Comparison of ENCODE assay signal across 8 cellular contexts in the genomic region with DNA sequence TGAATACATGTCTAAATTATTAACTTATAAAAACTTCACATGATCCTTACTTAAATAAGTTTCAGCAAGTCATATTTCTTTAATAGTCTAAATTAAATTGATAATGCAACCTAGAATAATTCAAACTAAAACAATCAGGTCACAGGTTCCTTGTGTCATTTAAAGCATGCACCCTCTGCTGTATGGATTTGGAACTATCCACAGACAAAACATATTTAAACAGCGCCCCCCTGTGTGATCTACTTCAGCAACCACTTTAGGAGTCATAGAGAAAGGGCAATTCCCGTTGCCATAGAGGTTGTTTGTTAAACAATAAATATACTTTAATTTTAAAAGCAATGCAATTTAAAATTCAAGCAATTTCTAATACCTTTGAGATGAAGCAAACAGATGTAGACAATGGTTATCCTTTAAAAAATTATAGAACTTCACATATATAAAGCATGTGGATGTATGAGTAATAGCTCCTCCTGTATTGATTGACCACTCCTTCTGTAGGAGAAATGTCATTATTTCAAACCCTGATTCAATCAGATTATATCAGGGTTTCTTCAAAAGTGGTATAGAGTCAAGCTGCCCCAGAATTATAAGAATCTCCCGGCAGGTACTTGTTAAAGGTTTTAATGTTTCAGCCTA. TPM values are rescaled to one million over a fixed set of nuclear protein-coding genes. Genes with fewer than 3 reads are reported as not detected.
DNase-seq lines count a peak whose midpoint lies in the region; ATAC-seq, FAIRE-seq and TF ChIP-seq lines count a peak whose summit lies in the region.

No MANE protein-coding gene starts in this region.

- H3K27ac ChIP-seq in GM23248 (no peak overlapping the region), IMR-90 (ENCODE audit: insufficient read depth, low read length) (no peak overlapping the region), H1 (ENCODE audit: low read depth, low read length) (no peak overlapping the region)

- H3K36me3 Mint-ChIP-seq in mesothelial cell of epicardium = no peaks in the 10 kb centered on the region

- no peaks in the 10 kb centered on the region for H3K4me1 ChIP-seq in GM23248 (ENCODE audit: insufficient read depth)
- H3K4me1 ChIP-seq in IMR-90 (ENCODE audit: control insufficient read depth, insufficient read depth, low read length) = no peaks in the 10 kb centered on the region
- no peaks in the 10 kb centered on the region for H3K4me1 ChIP-seq in H1 (replicated peaks in 1 of 4; ENCODE audit: control insufficient read depth in 3 of 4, insufficient read depth in 4 of 4, low read length in 3 of 4)

- H2BK20ac ChIP-seq in IMR-90 (ENCODE audit: low read depth, low read length) = no peak overlapping the region
- no peak overlapping the region for H2BK20ac ChIP-seq in H1 (ENCODE audit: low read length)

- no peak overlapping the region for H4K8ac ChIP-seq in IMR-90 (ENCODE audit: low read depth in 2 of 2, low read length in 2 of 2)
- no peak overlapping the region for H4K8ac ChIP-seq in H1 (ENCODE audit: extremely low read depth, insufficient read depth, low read length)

- no peak overlapping the region for H2BK12ac ChIP-seq in H1 (ENCODE audit: low read depth, low read length)

- 35 to 43% methylated on average over 3 of the region's 3 CpGs for WGBS in GM23248 (ENCODE audit: low coverage in 1 of 2, low lambda C conversion rate in 2 of 2, missing lambda C conversion rate in 2 of 2), 2 experiments
- WGBS in IMR-90 (ENCODE audit: extremely low coverage in 2 of 2, insufficient read length in 1 of 2), 2 experiments = no CpG with 5 or more reads among the region's 3 CpGs
- WGBS in H1 (ENCODE audit: extremely low coverage in 1 of 2, insufficient coverage in 1 of 2, insufficient read length in 1 of 2, insufficient replicate concordance in 2 of 2, low coverage in 1 of 2, low lambda C conversion rate in 2 of 2, missing lambda C conversion rate in 1 of 2), 2 experiments = 39% methylated on average over 3 of the region's 3 CpGs; no CpG with 5 or more reads in 1 of the 2 experiments

- H3K23ac ChIP-seq in IMR-90 (ENCODE audit: low read depth, low read length) (no peak overlapping the region), H1 (ENCODE audit: insufficient read length) (no peak overlapping the region)

- H2AK9ac ChIP-seq in IMR-90 (replicated peaks; ENCODE audit: low read depth, low read length, poor library complexity) = no peak overlapping the region

- H3K23me2 ChIP-seq in H1 (ENCODE audit: low read depth, low read length) = no peaks in the 10 kb centered on the region

- peak; percentile 61 for TF ChIP-seq CTCF in GM12865 (IDR thresholded peaks at IDR 0.05; ENCODE audit: insufficient read depth, low read depth, low read length, missing control alignments)
- peak; percentile 76 for TF ChIP-seq CTCF in IMR-90 (conservative IDR thresholded peaks at IDR 0.05; ENCODE audit: low read depth, low read length)
- peak in 2 of 3 experiments; percentile 79 to 99; a peak in 3 of 4 replicates for TF ChIP-seq CTCF in H1 (IDR thresholded peaks at IDR 0.05; ENCODE audit: control extremely low read depth in 1 of 3, insufficient read depth in 1 of 3, low read depth in 1 of 3, low read length in 3 of 3)
- TF ChIP-seq CTCF in mesothelial cell of epicardium (IDR thresholded peaks at IDR 0.05; ENCODE audit: unreplicated experiment) = peak; percentile 58

- no peak overlapping the region for H3K9ac ChIP-seq in GM23248
- no peak overlapping the region for H3K9ac ChIP-seq in IMR-90 (ENCODE audit: low read depth, low read length)
- no peak overlapping the region for H3K9ac ChIP-seq in H1 (replicated peaks in 1 of 4; ENCODE audit: extremely low read depth in 1 of 4, low read depth in 3 of 4, low read length in 3 of 4)

- H3K4me3 ChIP-seq in GM12865 (ENCODE audit: low read depth, low read length) (no peak overlapping the region), GM23248 (no peak overlapping the region), IMR-90 (ENCODE audit: insufficient read depth, low read depth, low read length) (no peak overlapping the region), H1 (ENCODE audit: extremely low read depth in 1 of 4, insufficient read depth in 2 of 4, low read depth in 3 of 4, low read length in 4 of 4) (no peak overlapping the region)

- ATAC-seq in IMR-90 (ENCODE audit: low read depth) = peak; percentile 48

- POLR2A ChIA-PET in IMR-90 (lab: Charles Lee; ENCODE audit: unreplicated experiment) = no interaction called here
- POLR2A ChIA-PET in H1 (lab: Charles Lee; ENCODE audit: partially characterized antibody) = no interaction called here

- H3K4me2 ChIP-seq in GM23248 (ENCODE audit: unreplicated experiment) (no peak overlapping the region), IMR-90 (ENCODE audit: low read depth, low read length) (no peak overlapping the region), H1 (ENCODE audit: insufficient read depth in 1 of 2, low read depth in 2 of 2, low read length in 2 of 2) (no peak overlapping the region)

- TF ChIP-seq EP300 in H1 (IDR thresholded peaks at IDR 0.05; ENCODE audit: borderline replicate concordance in 1 of 2, low read depth in 2 of 2, low read length in 2 of 2) = no peak

- no peaks in the 10 kb centered on the region for H3K9me2 ChIP-seq in GM23248 (ENCODE audit: insufficient read depth)

- H3K4me3 Mint-ChIP-seq in mesothelial cell of epicardium = no peak overlapping the region

- no TSS peak for BruUV-seq in IMR-90 (replicated peaks; lab: Mats Ljungman, UMichigan)

- no peak overlapping the region for H2BK15ac ChIP-seq in IMR-90 (ENCODE audit: low read depth, low read length)
- no peak overlapping the region for H2BK15ac ChIP-seq in H1 (ENCODE audit: low read length)

- no peaks in the 10 kb centered on the region for H3K4me1 Mint-ChIP-seq in mesothelial cell of epicardium

- H2BK5ac ChIP-seq in IMR-90 (ENCODE audit: low read depth, low read length, poor library complexity, severe bottlenecking) = no peak overlapping the region
- no peak overlapping the region for H2BK5ac ChIP-seq in H1 (ENCODE audit: low read depth, low read length)

- H3K79me2 ChIP-seq in GM23248 (ENCODE audit: insufficient read depth) (no peaks in the 10 kb centered on the region), H1 (ENCODE audit: control insufficient read depth in 1 of 2, insufficient read depth in 2 of 2, low read length in 2 of 2) (no peaks in the 10 kb centered on the region)

- in situ Hi-C loops in GM23248 (cut with MboI) = no loop called here
- in situ Hi-C loops in IMR-90 (cut with MboI; ENCODE audit: low sequenced_read_pairs) = no loop called here

- H4K5ac ChIP-seq in IMR-90 (ENCODE audit: low read depth, low read length) = no peak overlapping the region
- H4K5ac ChIP-seq in H1 (ENCODE audit: insufficient read length, low read depth, low read length) = no peak overlapping the region

- H3K9me1 ChIP-seq in IMR-90 (ENCODE audit: insufficient read depth, low read length) = no peaks in the 10 kb centered on the region

- H2BK120ac ChIP-seq in IMR-90 (ENCODE audit: low read depth, low read length) (no peak overlapping the region), H1 (replicated peaks; ENCODE audit: low read depth, low read length) (no peak overlapping the region)

- intact Hi-C loops in IMR-90 (cut with micrococcal nuclease) = no loop called here

- H3K14ac ChIP-seq in IMR-90 (replicated peaks; ENCODE audit: low read depth, low read length) (no peak overlapping the region), H1 (ENCODE audit: insufficient read length) (no peak overlapping the region)

- no peak overlapping the region for H3K27ac Mint-ChIP-seq in mesothelial cell of epicardium

- CTCF ChIA-PET in IMR-90 (lab: Yijun Ruan, JAX) (no interaction called here), H1 (lab: Charles Lee; ENCODE audit: partially characterized antibody) (interaction anchor here (0.7 to 2.9 kb wide), 17 partner anchors 8 to 121 kb away, joined by 3 to 36 read pairs (median 4); partner anchors contain the start of gene GRB14)

- no peaks in the 10 kb centered on the region for H3F3A ChIP-seq in GM23248 (ENCODE audit: insufficient read depth)

- no peaks in the 10 kb centered on the region for H3K79me1 ChIP-seq in IMR-90 (ENCODE audit: low read depth in 1 of 2, low read length in 2 of 2)
- H3K79me1 ChIP-seq in H1 (ENCODE audit: low read depth, low read length) = no peaks in the 10 kb centered on the region; the same call in 1 of the 2 replicates

- H3K56ac ChIP-seq in IMR-90 (ENCODE audit: extremely low read depth, insufficient read depth, low read length) = no peak overlapping the region
- no peak overlapping the region for H3K56ac ChIP-seq in H1 (replicated peaks; ENCODE audit: insufficient read length, low read depth, low read length)

- H3K4ac ChIP-seq in IMR-90 (ENCODE audit: low read depth, low read length) (no peak overlapping the region), H1 (replicated peaks; ENCODE audit: insufficient read length, low read depth, low read length) (no peak overlapping the region)

- H4K20me1 ChIP-seq in GM23248 (ENCODE audit: insufficient read depth) (no peaks in the 10 kb centered on the region), IMR-90 (ENCODE audit: insufficient read depth, low read length) (no peaks in the 10 kb centered on the region), H1 (replicated peaks in 1 of 2; ENCODE audit: control insufficient read depth in 1 of 2, insufficient read depth in 2 of 2, low read length in 2 of 2) (no peaks in the 10 kb centered on the region)

- H3K9me3 Mint-ChIP-seq in mesothelial cell of epicardium = no peaks in the 10 kb centered on the region

- no peak for TF ChIP-seq POLR2A in IMR-90 (IDR thresholded peaks at IDR 0.05; ENCODE audit: low read depth, low read length)
- TF ChIP-seq POLR2A in H1 (IDR thresholded peaks at IDR 0.05; ENCODE audit: control extremely low read depth in 1 of 2, low read depth in 2 of 2, low read length in 2 of 2) = no peak

- DNase-seq in GM12865 (ENCODE audit: low read depth) (peak; percentile 64), GM23248 (peak; percentile 90), IMR-90 (peak; percentile 50), OCI-M2 (lab: John Stamatoyannopoulos, UW; ENCODE audit: unreplicated experiment) (peak; percentile 8), H1 (ENCODE audit: low read depth in 1 of 2, low spot score in 2 of 2) (peak in 1 of 2 experiments; percentile 52), mesothelial cell of epicardium (ENCODE audit: low spot score in 2 of 2, unreplicated experiment in 2 of 2) (no peak), hypothalamus (lab: John Stamatoyannopoulos, UW) (no peak)
- DNase-seq in activated T-cell treated with anti-CD3 and anti-CD28 coated beads, Interleukin-2, amount 50 U/mL, for 1 hour = no peak

- peak; percentile 74 for FAIRE-seq in H1 (lab: Jason Lieb, UNC)

- H3K27me3 Mint-ChIP-seq in mesothelial cell of epicardium (ENCODE audit: low read depth) = no peaks in the 10 kb centered on the region

- H3K9me3 ChIP-seq in GM23248 (ENCODE audit: low read depth) (no peaks in the 10 kb centered on the region), IMR-90 (ENCODE audit: control insufficient read depth, insufficient read depth, low read length) (no peaks in the 10 kb centered on the region), H1 (ENCODE audit: insufficient read depth in 2 of 2, low read depth in 1 of 2, low read length in 1 of 2) (no peaks in the 10 kb centered on the region)

- H3K36me3 ChIP-seq in GM23248 (ENCODE audit: low read depth) = no peaks in the 10 kb centered on the region
- H3K36me3 ChIP-seq in IMR-90 (ENCODE audit: control insufficient read depth, insufficient read depth, low read length) = no peaks in the 10 kb centered on the region
- no peaks in the 10 kb centered on the region for H3K36me3 ChIP-seq in H1 (ENCODE audit: control insufficient read depth in 2 of 4, insufficient read depth in 4 of 4, low read length in 3 of 4)

- H3K18ac ChIP-seq in IMR-90 (ENCODE audit: low read depth, low read length) (no peak overlapping the region), H1 (ENCODE audit: extremely low read depth, low read length) (no peak overlapping the region)

- no peak overlapping the region for H2AK5ac ChIP-seq in IMR-90 (ENCODE audit: low read depth, low read length)
- no peak overlapping the region for H2AK5ac ChIP-seq in H1 (ENCODE audit: low read depth, low read length)

- H4K91ac ChIP-seq in IMR-90 (ENCODE audit: insufficient read depth, low read depth, low read length) (no peak overlapping the region), H1 (replicated peaks; ENCODE audit: insufficient read length, low read length) (no peak overlapping the region)

- no peaks in the 10 kb centered on the region; the same call in 1 of the 2 replicates for H3K27me3 ChIP-seq in GM23248 (replicated peaks; ENCODE audit: insufficient read depth)
- no peaks in the 10 kb centered on the region for H3K27me3 ChIP-seq in IMR-90 (ENCODE audit: control insufficient read depth, insufficient read depth, low read length)
- H3K27me3 ChIP-seq in H1 (replicated peaks in 1 of 4; ENCODE audit: control insufficient read depth in 3 of 4, extremely low read depth in 1 of 4, insufficient read depth in 3 of 4, low read length in 3 of 4) = no peaks in the 10 kb centered on the region

- TF ChIP-seq RAD21 in IMR-90 (IDR thresholded peaks at IDR 0.05; ENCODE audit: low read length) (no peak; the same call in 1 of the 2 replicates), H1 (IDR thresholded peaks at IDR 0.05 in 1 of 2, conservative IDR thresholded peaks at IDR 0.05 in 1 of 2; ENCODE audit: low read depth in 2 of 2, low read length in 2 of 2) (peak; percentile 66 to 69)

- dilution Hi-C loops in IMR-90 (cut with HindIII; ENCODE audit: low sequenced_read_pairs, unreplicated experiment) = no loop called here

- no peak overlapping the region for H2AFZ ChIP-seq in GM23248
- H2AFZ ChIP-seq in IMR-90 (replicated peaks; ENCODE audit: low read length, poor library complexity) = no peak overlapping the region
- no peak overlapping the region for H2AFZ ChIP-seq in H1 (ENCODE audit: low read length)

RNA-seq across cellular contexts. Expression of gene GRB14, which starts 21.2 kb away (rescaled TPM):
- total RNA-seq in GM23248 (2014; rRNA removed; shearing (Covaris generic)) = not detected in 2 replicates
- polyA plus RNA-seq in GM23248 (2016; fragmentation: Nextera tagmentation; extraction: Ambion mirVana) = 0.22 and 0.23 TPM in 2 replicates
- total RNA-seq in IMR-90 (2012; rRNA removed) = not detected in 2 replicates
- not detected in 2 replicates for polyA plus RNA-seq in IMR-90 (2012; rRNA removed)
- not detected in 2 replicates for polyA plus RNA-seq in IMR-90 (2012; cell fraction: cytosol; rRNA removed)
- polyA plus RNA-seq in IMR-90 (2012; cell fraction: nucleus; rRNA removed; ENCODE audit: low replicate concordance) = not detected in 2 replicates
- total RNA-seq in H1 (2021; fragmentation: NEBNext Ultra II Directional; extraction: Animal tissue kit (Norgen Biotek cat#: 25700)) = 11.6 and 13.5 TPM in 2 replicates
- polyA plus RNA-seq in H1 (2011; rRNA removed) = 2.4 and 2.5 TPM in 2 replicates
- polyA plus RNA-seq in H1 (2011; cell fraction: cytosol; rRNA removed) = 3.4 TPM
- polyA plus RNA-seq in H1 (2011; cell fraction: nucleus; rRNA removed) = 4.2 TPM
- 3.2 to 13.9 TPM (median 4.2 TPM) in 4 replicates for polyA plus RNA-seq in H1 (2012, experiment 1 of 2)
- 0.83 TPM for polyA plus RNA-seq in H1 (2012, experiment 2 of 2)
- polyA plus RNA-seq in H1 (2013, experiment 1 of 2) = 32.4 TPM
- 31.5 TPM for polyA plus RNA-seq in H1 (2013, experiment 2 of 2)
- polyA minus RNA-seq in H1 (2011; rRNA and poly(A)+ RNA removed) = 2.1 and 4.6 TPM in 2 replicates
- polyA minus RNA-seq in H1 (2011; cell fraction: cytosol; rRNA and poly(A)+ RNA removed) = 6.5 TPM
- 11.7 TPM for polyA minus RNA-seq in H1 (2011; cell fraction: nucleus; rRNA and poly(A)+ RNA removed)
- total RNA-seq in mesothelial cell of epicardium = 11.6 to 13.6 TPM (median 12.3 TPM) in 3 replicates

Comparison
In these comparisons a context has a peak if more than half of its experiments do, and no peak if none do; other contexts are left out.
1. DNase-seq: peak in GM12865 (single experiment), GM23248 (single experiment), IMR-90 (single experiment) and OCI-M2 (single experiment); none in mesothelial cell of epicardium (0 of 2), hypothalamus (0 of 51) and activated T-cell treated with anti-CD3 and anti-CD28 coated beads, Interleukin-2, amount 50 U/mL, for 1 hour (single experiment).
2. RNA of gene GRB14, which starts 21.2 kb away (total RNA-seq): 11.6 to 13.6 TPM in mesothelial cell of epicardium and 11.6 to 13.5 TPM in H1; not detected in GM23248 and not detected in IMR-90; every median in the first group is over 10 times any median in the second.
3. Peak in every context shown above with its lines, with median percentiles within 50 percentile points of each other: CTCF ChIP-seq.